Comparison of ENCODE assay signal across 8 cellular contexts in genomic region chr2:44170337-44170736, GRCh38. TPM values are rescaled to one million over a fixed set of nuclear protein-coding genes. Genes with fewer than 3 reads are reported as not detected.
DNase-seq lines count a peak whose midpoint lies in the region; ATAC-seq and TF ChIP-seq lines count a peak whose summit lies in the region.

No MANE protein-coding gene starts in this region.

- no peaks in the 10 kb centered on the region for H3K27me3 ChIP-seq in H7 (ENCODE audit: control insufficient read depth, insufficient read depth, low read length)

- H3K36me3 Mint-ChIP-seq in activated naive CD8-positive, alpha-beta T cell treated with anti-CD3 and anti-CD28 coated beads, Interleukin-2, amount 10 ng/mL, durations not matched to agents 7 days and 5 days, result peaks cover 13% of the 10 kb centered on the region

- no peak for TF ChIP-seq CTCF in AG09319 (IDR thresholded peaks at IDR 0.05; ENCODE audit: low read depth, low read length)

- no peaks in the 10 kb centered on the region for H3K27me3 Mint-ChIP-seq in activated naive CD8-positive, alpha-beta T cell treated with anti-CD3 and anti-CD28 coated beads, Interleukin-2, amount 10 ng/mL, durations not matched to agents 7 days and 5 days

- peak overlapping the region; percentile 96 for H3K4me3 Mint-ChIP-seq in activated naive CD8-positive, alpha-beta T cell treated with anti-CD3 and anti-CD28 coated beads, Interleukin-2, amount 10 ng/mL, durations not matched to agents 7 days and 5 days

- peaks cover 28% of the 10 kb centered on the region for H3K4me1 Mint-ChIP-seq in activated naive CD8-positive, alpha-beta T cell treated with anti-CD3 and anti-CD28 coated beads, Interleukin-2, amount 10 ng/mL, durations not matched to agents 7 days and 5 days

- peak overlapping the region; percentile 80 for H3K4me3 ChIP-seq in H7 (ENCODE audit: insufficient read depth, low read depth, low read length)

- H3K36me3 ChIP-seq in H7 (replicated peaks; ENCODE audit: control insufficient read depth, insufficient read depth, low read length), result no peaks in the 10 kb centered on the region; the same call in 1 of the 2 replicates

- ATAC-seq in activated naive CD8-positive, alpha-beta T cell treated with anti-CD3 and anti-CD28 coated beads, Interleukin-2, amount 10 ng/mL, durations not matched to agents 7 days and 5 days (ENCODE audit: low read depth), result no peak

- DNase-seq in AG09319 (ENCODE audit: extremely low read depth, low read depth), result peak; percentile 5
- no peak for DNase-seq in H7
- no peak for DNase-seq in activated naive CD8-positive, alpha-beta T cell treated with anti-CD3 and anti-CD28 coated beads, Interleukin-2, amount 10 ng/mL, durations not matched to agents 7 days and 5 days
- DNase-seq in iris pigment epithelial cell (ENCODE audit: low read depth), result peak; percentile 84
- no peak for DNase-seq in substantia nigra (lab: John Stamatoyannopoulos, UW)
- DNase-seq in NCI-H1436 (lab: John Stamatoyannopoulos, UW), result no peak
- DNase-seq in NCI-H2081 treated with DMSO at 0.1 percent for 48 hours (lab: John Stamatoyannopoulos, UW), result no peak
- no peak for DNase-seq in NCI-H2107 (lab: John Stamatoyannopoulos, UW)

- H3K27ac ChIP-seq in substantia nigra (ENCODE audit: low read depth, low read length, poor library complexity, severe bottlenecking), result peak overlapping the region; percentile 94

- POLR2A ChIA-PET in activated naive CD8-positive, alpha-beta T cell treated with anti-CD3 and anti-CD28 coated beads, Interleukin-2, amount 10 ng/mL, durations not matched to agents 7 days and 5 days (lab: Charles Lee), result interaction anchor here (1.0 to 3.5 kb wide), 4 partner anchors 11 to 191 kb away, joined by 3 to 31 read pairs (median 4); partner anchors contain the start of genes CAMKMT and PREPL

- H3K27ac Mint-ChIP-seq in activated naive CD8-positive, alpha-beta T cell treated with anti-CD3 and anti-CD28 coated beads, Interleukin-2, amount 10 ng/mL, durations not matched to agents 7 days and 5 days, result peak overlapping the region; percentile 98

- no peaks in the 10 kb centered on the region for H3K9me3 Mint-ChIP-seq in activated naive CD8-positive, alpha-beta T cell treated with anti-CD3 and anti-CD28 coated beads, Interleukin-2, amount 10 ng/mL, durations not matched to agents 7 days and 5 days

RNA-seq across cellular contexts. Expression of gene PPM1B, which starts 1.7 kb away (rescaled TPM):
- 40.4 and 47.3 TPM in 2 replicates for total RNA-seq in H7 (2014; rRNA removed; shearing (Covaris generic))
- total RNA-seq in activated naive CD8-positive, alpha-beta T cell treated with anti-CD3 and anti-CD28 coated beads, Interleukin-2, amount 10 ng/mL, durations not matched to agents 7 days and 5 days, result 10 to 100 TPM; 59.3 to 60.4 TPM

Comparison
In these comparisons a context has a peak if more than half of its experiments do, and no peak if none do; other contexts are left out.
1. DNase-seq: peak in AG09319 (single experiment) and iris pigment epithelial cell (single experiment); none in H7 (single experiment), activated naive CD8-positive, alpha-beta T cell treated with anti-CD3 and anti-CD28 coated beads, Interleukin-2, amount 10 ng/mL, durations not matched to agents 7 days and 5 days (single experiment), substantia nigra (0 of 49), NCI-H1436 (single experiment), NCI-H2081 treated with DMSO at 0.1 percent for 48 hours (single experiment) and NCI-H2107 (single experiment).